In the genomic region with DNA sequence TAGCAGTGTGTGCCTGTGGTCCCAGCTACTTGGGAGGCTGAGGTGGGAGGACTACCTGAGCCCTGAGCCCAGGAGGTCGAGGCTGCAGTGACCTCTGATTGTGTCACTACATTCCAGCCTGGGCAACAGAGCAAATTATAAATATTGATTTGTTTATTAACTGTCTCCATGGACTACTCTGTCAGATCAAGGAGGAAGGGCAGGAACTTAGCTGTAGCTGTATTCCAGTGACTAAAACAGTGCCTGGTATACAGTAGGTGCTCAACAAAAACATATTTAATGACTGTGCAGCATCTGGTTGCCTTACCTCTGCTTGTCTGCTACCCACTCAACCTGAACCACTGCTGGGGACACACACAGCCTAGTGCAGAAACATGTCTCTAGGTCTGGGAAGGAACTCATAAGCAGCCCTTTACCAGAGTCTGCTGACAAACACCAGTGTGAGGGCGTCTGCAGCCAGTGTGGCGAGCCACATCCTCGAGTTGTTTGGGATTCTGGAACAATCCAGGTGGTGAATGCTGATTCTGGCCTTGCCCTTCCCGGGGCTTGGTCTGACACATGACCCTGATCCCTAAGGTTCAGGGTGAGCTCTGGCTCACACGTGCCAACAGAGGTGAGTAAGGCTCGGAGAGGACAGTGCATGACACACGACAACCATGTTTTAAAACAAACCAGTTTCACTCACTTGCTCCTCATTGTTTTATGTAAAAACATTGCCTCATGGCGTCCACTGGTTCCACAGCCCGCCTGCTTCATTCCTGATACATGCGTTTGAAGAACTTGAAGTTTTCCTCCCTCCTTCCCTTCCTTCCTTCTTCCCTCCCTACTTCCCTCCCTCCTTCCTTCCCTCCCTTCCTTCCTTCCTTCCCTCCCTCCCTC, we compare ENCODE assay signal across 14 cellular contexts.
DNase-seq lines count a peak whose midpoint lies in the region; ATAC-seq and TF ChIP-seq lines count a peak whose summit lies in the region.
"Had no signal": no experiment of that assay in that cellular context is flagged by ENCODE, and none has a peak within 500 bp of the region (broad histone marks: within the 10 kb centered on the region; RNA-seq: fewer than 3 reads in every experiment).

No MANE protein-coding gene starts in this region.

- POLR2A ChIA-PET in CD4-positive, alpha-beta memory T cell (lab: Charles Lee; ENCODE audit: partially characterized antibody) = no interaction called here
- POLR2A ChIA-PET in activated naive CD8-positive, alpha-beta T cell treated with anti-CD3 and anti-CD28 coated beads, Interleukin-2, amount 10 ng/mL, durations not matched to agents 7 days and 5 days (lab: Charles Lee) = interaction anchor here (0.9 to 1.5 kb wide), 4 partner anchors 8 to 25 kb away, joined by 3 to 7 read pairs (median 5); no protein-coding TSS in a partner anchor
- POLR2A ChIA-PET in A673 (lab: Charles Lee; ENCODE audit: low non-redundant PET) = no interaction called here

- H3K9me3 ChIP-seq in CD4-positive, alpha-beta memory T cell (ENCODE audit: control insufficient read depth in 1 of 2, low read length in 2 of 2) = no peaks in the 10 kb centered on the region
- no peaks in the 10 kb centered on the region for H3K9me3 ChIP-seq in HUES48 (ENCODE audit: control insufficient read depth, insufficient read depth, low read length)
- no peaks in the 10 kb centered on the region for H3K9me3 ChIP-seq in A673 (ENCODE audit: low read depth, low read length, poor library complexity, severe bottlenecking)
- H3K9me3 ChIP-seq: breast epithelium, left ventricle myocardium inferior, SJCRH30 had no signal

- TF ChIP-seq CTCF in A673 (conservative IDR thresholded peaks at IDR 0.05; ENCODE audit: low read depth, low read length) = no peak

- H3K9me3 Mint-ChIP-seq in CD4-positive, alpha-beta memory T cell = peaks cover 0 to 1% (median 0%) of the 10 kb centered on the region in 8 donors
- H3K9me3 Mint-ChIP-seq in activated naive CD8-positive, alpha-beta T cell treated with anti-CD3 and anti-CD28 coated beads, Interleukin-2, amount 10 ng/mL, durations not matched to agents 7 days and 5 days = no peaks in the 10 kb centered on the region
- H3K9me3 Mint-ChIP-seq in naive B cell = no peaks in the 10 kb centered on the region

- H3K4me3 Mint-ChIP-seq in CD4-positive, alpha-beta memory T cell = no peak overlapping the region
- H3K4me3 Mint-ChIP-seq in activated naive CD8-positive, alpha-beta T cell treated with anti-CD3 and anti-CD28 coated beads, Interleukin-2, amount 10 ng/mL, durations not matched to agents 7 days and 5 days = no peak overlapping the region
- no peak overlapping the region for H3K4me3 Mint-ChIP-seq in naive B cell

- no TSS peak for BruUV-seq in A673 (replicated peaks; lab: Mats Ljungman, UMichigan)

- no peaks in the 10 kb centered on the region for H3K36me3 ChIP-seq in CD4-positive, alpha-beta memory T cell (ENCODE audit: insufficient read depth, low read length)
- H3K36me3 ChIP-seq in HUES48 (ENCODE audit: control insufficient read depth, insufficient read depth, low read length) (no peaks in the 10 kb centered on the region), A673 (ENCODE audit: insufficient read depth, low read length, poor library complexity, severe bottlenecking) (no peaks in the 10 kb centered on the region)
- H3K36me3 ChIP-seq: breast epithelium, left ventricle myocardium inferior, SJCRH30 had no signal

- CTCF ChIA-PET in CD4-positive, alpha-beta memory T cell (lab: Charles Lee; ENCODE audit: partially characterized antibody) = no interaction called here
- CTCF ChIA-PET in A673 (lab: Charles Lee) = interaction anchor here (0.6 kb wide), 1 partner anchor 91 kb away, joined by 3 read pairs; no protein-coding TSS in a partner anchor

- H3K4me1 Mint-ChIP-seq in CD4-positive, alpha-beta memory T cell = peaks cover 25 to 39% (median 29%) of the 10 kb centered on the region in 4 donors
- H3K4me1 Mint-ChIP-seq in activated naive CD8-positive, alpha-beta T cell treated with anti-CD3 and anti-CD28 coated beads, Interleukin-2, amount 10 ng/mL, durations not matched to agents 7 days and 5 days = peaks cover 48% of the 10 kb centered on the region
- H3K4me1 Mint-ChIP-seq in naive B cell = peaks cover 39 to 78% (median 44%) of the 10 kb centered on the region in 3 donors

- no peak overlapping the region for H3K4me3 ChIP-seq in CD4-positive, alpha-beta memory T cell (ENCODE audit: low read length in 2 of 2)
- H3K4me3 ChIP-seq in HUES48 (ENCODE audit: low read depth, low read length) (no peak overlapping the region), A673 (ENCODE audit: low read depth, low read length, poor library complexity, severe bottlenecking) (no peak overlapping the region)
- H3K4me3 ChIP-seq: breast epithelium, left ventricle myocardium inferior, SJCRH30 had no signal

- H3K36me3 Mint-ChIP-seq in CD4-positive, alpha-beta memory T cell = no peaks in the 10 kb centered on the region
- peaks cover 7% of the 10 kb centered on the region for H3K36me3 Mint-ChIP-seq in activated naive CD8-positive, alpha-beta T cell treated with anti-CD3 and anti-CD28 coated beads, Interleukin-2, amount 10 ng/mL, durations not matched to agents 7 days and 5 days
- H3K36me3 Mint-ChIP-seq in naive B cell = no peaks in the 10 kb centered on the region

- peaks cover 30% of the 10 kb centered on the region for H3K4me1 ChIP-seq in CD4-positive, alpha-beta memory T cell (ENCODE audit: insufficient read depth, low read length)
- H3K4me1 ChIP-seq in HUES48 (ENCODE audit: control insufficient read depth, insufficient read depth, low read length) (peaks cover 36% of the 10 kb centered on the region), A673 (ENCODE audit: insufficient read depth, low read length, poor library complexity, severe bottlenecking) (peaks cover 19% of the 10 kb centered on the region)
- H3K4me1 ChIP-seq: breast epithelium had no signal

- H3K27me3 Mint-ChIP-seq in CD4-positive, alpha-beta memory T cell = no peaks in the 10 kb centered on the region
- no peaks in the 10 kb centered on the region for H3K27me3 Mint-ChIP-seq in activated naive CD8-positive, alpha-beta T cell treated with anti-CD3 and anti-CD28 coated beads, Interleukin-2, amount 10 ng/mL, durations not matched to agents 7 days and 5 days
- H3K27me3 Mint-ChIP-seq in naive B cell = no peaks in the 10 kb centered on the region

- ATAC-seq in activated naive CD8-positive, alpha-beta T cell treated with anti-CD3 and anti-CD28 coated beads, Interleukin-2, amount 10 ng/mL, durations not matched to agents 7 days and 5 days (ENCODE audit: low read depth) = no peak
- ATAC-seq in naive B cell (ENCODE audit: low read depth in 2 of 2) = no peak

- DNase-seq in CD4-positive, alpha-beta memory T cell = no peak
- DNase-seq in activated naive CD8-positive, alpha-beta T cell treated with anti-CD3 and anti-CD28 coated beads, Interleukin-2, amount 10 ng/mL, durations not matched to agents 7 days and 5 days = no peak
- no peak for DNase-seq in naive B cell
- DNase-seq in NCI-H2107 treated with DMSO at 0.1 percent for 48 hours (lab: John Stamatoyannopoulos, UW; ENCODE audit: unreplicated experiment) = no peak
- DNase-seq in ecto neural progenitor cell (ENCODE audit: low spot score) = no peak
- DNase-seq in A673 (ENCODE audit: low spot score) = no peak
- no peak for DNase-seq in stimulated activated naive CD4-positive, alpha-beta T cell (lab: John Stamatoyannopoulos, UW)
- DNase-seq: left ventricle myocardium inferior; NCI-H1048; NCI-H2171 treated with DMSO at 0.1 percent for 48 hours; stimulated activated CD4-positive, alpha-beta T cell treated with anti-CD3 and anti-CD28 coated beads, Interleukin-4, amount 100 ng/mL, for 4 hours had no signal

- no peak overlapping the region for H3K27ac ChIP-seq in CD4-positive, alpha-beta memory T cell (ENCODE audit: low read depth, low read length)
- H3K27ac ChIP-seq in HUES48 (ENCODE audit: low read depth, low read length) (peak overlapping the region; percentile 24), A673 (ENCODE audit: low read depth, low read length, poor library complexity, severe bottlenecking) (no peak overlapping the region)
- H3K27ac ChIP-seq: breast epithelium, left ventricle myocardium inferior, SJCRH30 had no signal

- H3K9ac ChIP-seq in HUES48 (ENCODE audit: low read depth, low read length) = no peak overlapping the region

- intact Hi-C loops in CD4-positive, alpha-beta memory T cell (cut with micrococcal nuclease) = no loop called here
- intact Hi-C loops in A673 (cut with micrococcal nuclease; ENCODE audit: unreplicated experiment) = no loop called here

- H3K27ac Mint-ChIP-seq in CD4-positive, alpha-beta memory T cell = peak overlapping the region in 4 of 7 donors; percentile 29 to 77 (median 42)
- peak overlapping the region; percentile 69 for H3K27ac Mint-ChIP-seq in activated naive CD8-positive, alpha-beta T cell treated with anti-CD3 and anti-CD28 coated beads, Interleukin-2, amount 10 ng/mL, durations not matched to agents 7 days and 5 days
- H3K27ac Mint-ChIP-seq in naive B cell = peak overlapping the region in 4 of 6 donors; percentile 54 to 88 (median 70)

- no peaks in the 10 kb centered on the region for H3K27me3 ChIP-seq in CD4-positive, alpha-beta memory T cell (ENCODE audit: insufficient read depth, low read length)
- H3K27me3 ChIP-seq in HUES48 (ENCODE audit: control insufficient read depth, insufficient read depth, low read length) (0 out of 2 replicates have a peak, but pooled peaks cover 4% of the 10 kb centered on the region), A673 (replicated peaks; ENCODE audit: insufficient read depth, low read depth, low read length, poor library complexity) (no peaks in the 10 kb centered on the region)
- H3K27me3 ChIP-seq: breast epithelium, SJCRH30 had no signal
